In the genomic region with DNA sequence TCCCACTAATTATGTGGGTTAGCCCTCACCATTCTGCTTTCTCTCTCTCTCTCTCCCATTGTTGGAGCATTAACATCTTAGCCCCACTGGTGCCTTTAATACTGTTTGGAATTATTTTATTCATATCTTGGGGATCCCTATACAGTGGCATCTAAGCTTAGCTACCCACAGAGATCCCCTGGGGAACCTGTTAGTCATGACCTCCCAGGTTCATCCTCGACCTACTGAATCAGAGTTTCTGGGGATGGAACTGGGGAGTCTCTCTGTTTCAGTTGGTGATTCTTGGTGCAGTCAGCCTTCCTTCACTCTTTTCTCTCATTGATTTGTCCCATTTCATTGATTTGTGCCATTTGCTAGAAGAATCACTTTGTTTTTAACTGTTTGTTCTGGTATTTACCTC, we compare ENCODE assay signal across 26 cellular contexts.
"Had no signal": no experiment of that assay in that cellular context is flagged by ENCODE, and none has a peak within 500 bp of the region (broad histone marks: within the 10 kb centered on the region; RNA-seq: fewer than 3 reads in every experiment).

No MANE protein-coding gene starts in this region.

- H3K27me3 ChIP-seq: ascending aorta, body of pancreas, SJSA1 had no signal

- DNase-seq: activated CD4-positive, CD25-positive, alpha-beta regulatory T cell; activated CD8-positive, alpha-beta memory T cell treated with anti-CD3 and anti-CD28 coated beads, Interleukin-2, amount 50 U/mL, for 48 hours; activated CD8-positive, alpha-beta T cell treated with anti-CD3 and anti-CD28 coated beads, Interleukin-2, amount 10 ng/mL, durations not matched to agents 7 days and 5 days; activated effector memory CD4-positive, alpha-beta T cell treated with Interleukin-2 at 50 U/mL for 16 hours; activated naive CD4-positive, alpha-beta T cell; activated T-cell treated with anti-CD3 and anti-CD28 coated beads, Interleukin-2, amount 50 U/mL, for 1 hour; amniotic stem cell; body of pancreas; central memory CD4-positive, alpha-beta T cell; MG63; MV-4-11; NCI-H1092 treated with DMSO at 0.1 percent for 48 hours; NCI-H1417 treated with DMSO at 0.1 percent for 48 hours; NCI-H1694 treated with DMSO at 0.1 percent for 48 hours; NCI-H2029 treated with DMSO at 0.1 percent for 48 hours; NCI-H345; NCI-H510A; NCI-H526 treated with DMSO at 0.1 percent for 48 hours; SHP77; SW 1271 had no signal

- H3K36me3 ChIP-seq: ascending aorta, MG63, SJSA1 had no signal

- H3K9me3 ChIP-seq: ascending aorta, body of pancreas, MG63, SJSA1 had no signal

- ATAC-seq: activated CD8-positive, alpha-beta T cell treated with anti-CD3 and anti-CD28 coated beads, Interleukin-2, amount 10 ng/mL, durations not matched to agents 7 days and 5 days; body of pancreas; SK-N-SH treated with all-trans-retinoic acid at 6 μM for 48 hours had no signal

- FAIRE-seq: bronchial epithelial cell, RCC 7860 had no signal

- H3K4me1 ChIP-seq: SJSA1 had no signal

- H3K27ac ChIP-seq: ascending aorta, body of pancreas, KMS-11, SJSA1 had no signal

- H3K27ac Mint-ChIP-seq: activated CD8-positive, alpha-beta T cell treated with anti-CD3 and anti-CD28 coated beads, Interleukin-2, amount 10 ng/mL, durations not matched to agents 7 days and 5 days had no signal

- H3K4me3 Mint-ChIP-seq: activated CD8-positive, alpha-beta T cell treated with anti-CD3 and anti-CD28 coated beads, Interleukin-2, amount 10 ng/mL, durations not matched to agents 7 days and 5 days had no signal

- H3K4me2 ChIP-seq: KMS-11 had no signal

- H3K9ac ChIP-seq: KMS-11 had no signal

- H3K4me3 ChIP-seq: ascending aorta, body of pancreas, MG63, SJSA1 had no signal
